Comparison of ENCODE assay signal across 9 cellular contexts in genomic region chr12:114166360-114166759, GRCh38.
DNase-seq lines count a peak whose midpoint lies in the region; ATAC-seq and TF ChIP-seq lines count a peak whose summit lies in the region.
"Had no signal": no experiment of that assay in that cellular context is flagged by ENCODE, and none has a peak within 500 bp of the region (broad histone marks: within the 10 kb centered on the region; RNA-seq: fewer than 3 reads in every experiment).

No MANE protein-coding gene starts in this region.

- H3K27me3 ChIP-seq in OCI-LY1 (ENCODE audit: insufficient read depth, low read length) (no peaks in the 10 kb centered on the region), gastroesophageal sphincter (peaks cover 12% of the 10 kb centered on the region)

- H3K36me3 ChIP-seq in OCI-LY1 (ENCODE audit: insufficient read depth, low read length) (no peaks in the 10 kb centered on the region), gastroesophageal sphincter (no peaks in the 10 kb centered on the region)

- TF ChIP-seq CTCF in OCI-LY1 (IDR thresholded peaks at IDR 0.05; ENCODE audit: low read length) (peak; percentile 59), gastroesophageal sphincter (IDR thresholded peaks at IDR 0.05) (peak; percentile 33 to 66 (median 48))

- TF ChIP-seq POLR2A in gastroesophageal sphincter (IDR thresholded peaks at IDR 0.05), result no peak

- no peaks in the 10 kb centered on the region for H3K4me1 ChIP-seq in OCI-LY1 (ENCODE audit: insufficient read depth, low read length, severe bottlenecking)
- no peaks in the 10 kb centered on the region for H3K4me1 ChIP-seq in gastroesophageal sphincter
- H3K4me1 ChIP-seq: parathyroid adenoma had no signal

- no peak for TF ChIP-seq EP300 in gastroesophageal sphincter (IDR thresholded peaks at IDR 0.05)

- no peaks in the 10 kb centered on the region for H3F3A ChIP-seq in OCI-LY1 (ENCODE audit: insufficient read depth, low read length)

- no peaks in the 10 kb centered on the region for H3K9me2 ChIP-seq in OCI-LY1 (ENCODE audit: low read depth, low read length)

- DNase-seq in NCI-H510A treated with DMSO at 0.1 percent for 48 hours (lab: John Stamatoyannopoulos, UW) (peak; percentile 32), NCI-H510A (lab: John Stamatoyannopoulos, UW) (no peak), substantia nigra (lab: John Stamatoyannopoulos, UW) (peak in 43 of 49 donors; percentile 0 to 63 (median 17))
- DNase-seq in activated naive CD4-positive, alpha-beta T cell treated with anti-CD3 and anti-CD28 coated beads, Interleukin-2, amount 50 U/mL, for 16 hours, result no peak

- no peaks in the 10 kb centered on the region for H4K20me1 ChIP-seq in OCI-LY1 (ENCODE audit: insufficient read depth, low read length)

- no peak overlapping the region for H3K4me2 ChIP-seq in OCI-LY1 (ENCODE audit: low read length)

- H3K4me3 ChIP-seq in OCI-LY1 (ENCODE audit: low read depth, low read length, poor library complexity, severe bottlenecking) (no peak overlapping the region), gastroesophageal sphincter (no peak overlapping the region)

- 31 to 37% methylated on average over 6 to 7 of the region's 7 CpGs for WGBS in gastroesophageal sphincter (ENCODE audit: low coverage in 1 of 2), 2 donors

- ATAC-seq in gastroesophageal sphincter (peak; percentile 41), HG03139 (IDR thresholded peaks at IDR 0.05; ENCODE audit: unreplicated experiment) (no peak), GM19455 (IDR thresholded peaks at IDR 0.05; ENCODE audit: unreplicated experiment) (no peak)

- H3K9me3 ChIP-seq in OCI-LY1 (ENCODE audit: low read length) (no peaks in the 10 kb centered on the region), gastroesophageal sphincter (no peaks in the 10 kb centered on the region)

- H3K9ac ChIP-seq in OCI-LY1 (ENCODE audit: low read length), result no peak overlapping the region
- H3K9ac ChIP-seq: parathyroid adenoma had no signal

- H3K79me2 ChIP-seq in OCI-LY1 (ENCODE audit: insufficient read depth, low read length), result no peaks in the 10 kb centered on the region
- H3K79me2 ChIP-seq: parathyroid adenoma had no signal

- H2AFZ ChIP-seq in OCI-LY1 (ENCODE audit: low read length), result no peak overlapping the region
- H2AFZ ChIP-seq: parathyroid adenoma had no signal

- H3K27ac ChIP-seq in OCI-LY1 (ENCODE audit: low read depth, low read length, poor library complexity, severe bottlenecking) (no peak overlapping the region), gastroesophageal sphincter (no peak overlapping the region), substantia nigra (ENCODE audit: low read depth, low read length, poor library complexity, severe bottlenecking) (no peak overlapping the region)
- H3K27ac ChIP-seq: parathyroid adenoma had no signal

Comparison
In these comparisons a context has a peak if more than half of its experiments do, and no peak if none do; other contexts are left out.
1. DNase-seq: peak in NCI-H510A treated with DMSO at 0.1 percent for 48 hours (single experiment) and substantia nigra (43 of 49); none in NCI-H510A (single experiment) and activated naive CD4-positive, alpha-beta T cell treated with anti-CD3 and anti-CD28 coated beads, Interleukin-2, amount 50 U/mL, for 16 hours (single experiment).